ENCODE assay signal across 11 cellular contexts in genomic region chr3:158768881-158769518, GRCh38. TPM values are rescaled to one million over a fixed set of nuclear protein-coding genes. Genes with fewer than 3 reads are reported as not detected.
DNase-seq lines count a peak whose midpoint lies in the region; ATAC-seq and TF ChIP-seq lines count a peak whose summit lies in the region.
"Had no signal": no experiment of that assay in that cellular context is flagged by ENCODE, and none has a peak within 500 bp of the region (broad histone marks: within the 10 kb centered on the region; RNA-seq: fewer than 3 reads in every experiment).

No MANE protein-coding gene starts in this region.

- intact Hi-C loops in Right ventricle myocardium superior (cut with DNase I) = no loop called here
- intact Hi-C loops in psoas muscle (cut with DNase I) = loop anchor here in 1 of 2 donors (5.0 kb wide), 1 partner anchor 42 kb away; no protein-coding TSS in a partner anchor

- H3K27ac ChIP-seq in psoas muscle = peak overlapping the region; percentile 75

- H3K4me3 ChIP-seq in WI38 (ENCODE audit: low read depth, low read length) (peak overlapping the region; percentile 36), psoas muscle (peak overlapping the region; percentile 13)

- no peaks in the 10 kb centered on the region for H3K36me3 ChIP-seq in psoas muscle (ENCODE audit: insufficient read depth in 1 of 2, low read depth in 1 of 2)

- ATAC-seq in Right ventricle myocardium superior (ENCODE audit: poor library complexity) (peak; percentile 84), psoas muscle (peak; percentile 66 to 80 (median 72)), GM18907 (IDR thresholded peaks at IDR 0.05; ENCODE audit: unreplicated experiment) (no peak)

- no peaks in the 10 kb centered on the region for H3K9me3 ChIP-seq in psoas muscle

- no peaks in the 10 kb centered on the region for H3K27me3 ChIP-seq in psoas muscle (ENCODE audit: insufficient read depth in 3 of 3, low read length in 2 of 3)

- DNase-seq in AG20443 (ENCODE audit: low spot score) (peak; percentile 90), Right ventricle myocardium superior (no peak), psoas muscle (no peak), NAMALWA (ENCODE audit: low spot score) (no peak), NCI-H1417 treated with DMSO at 0.1 percent for 48 hours (lab: John Stamatoyannopoulos, UW) (no peak)
- no peak for DNase-seq in activated CD8-positive, alpha-beta memory T cell treated with anti-CD3 and anti-CD28 coated beads, Interleukin-2, amount 50 U/mL, for 4 hours
- DNase-seq: COR-L47; stimulated activated CD8-positive, alpha-beta memory T cell treated with anti-CD3 and anti-CD28 coated beads, Interleukin-4, amount 100 ng/mL, for 48 hours had no signal

- H3K4me1 ChIP-seq in psoas muscle = peaks cover 23% of the 10 kb centered on the region

- 20 to 31% (median 26%) methylated on average over 8 of the region's 8 CpGs for WGBS in psoas muscle, 3 donors

- TF ChIP-seq CTCF in WI38 (IDR thresholded peaks at IDR 0.05; ENCODE audit: low read depth, low read length) (no peak), psoas muscle (IDR thresholded peaks at IDR 0.05) (no peak)

RNA-seq across cellular contexts. Expression of gene MFSD1, which starts 32.9 kb away (rescaled TPM):
- total RNA-seq in Right ventricle myocardium superior = 27.3 TPM
- total RNA-seq in psoas muscle = 10 to 100 TPM; 10.6 to 19.6 (median 16.1) TPM
- 10 to 100 TPM; 13.0 to 29.6 (median 27.9) TPM for polyA plus RNA-seq in psoas muscle

RNA-seq across cellular contexts. Expression of gene RARRES1, which starts 36.7 kb away (rescaled TPM):
- total RNA-seq in Right ventricle myocardium superior (9.1 TPM), psoas muscle (10 to 100 TPM in 1 of 4 donors, 1 to 10 TPM in 2, under 1 TPM in 1; 0.97 to 28.1 (median 5.8) TPM)
- polyA plus RNA-seq in psoas muscle = 1 to 10 TPM in 2 of 3 donors, under 1 TPM in 1; 0.69 to 6.2 (median 2.9) TPM
- total RNA-seq: activated T-helper 1 cell treated with anti-CD3 and anti-CD28 coated beads, Interleukin-12 subunit alpha, Interleukin-12 subunit beta, Interleukin-2, Interleukin-4 antibody, amounts not matched to agents 30 ng/mL and 10 ng/mL and 1 ng/mL, durations not matched to agents 14 hours and 24 hours and 36 hours had no signal
